8 cellular contexts compared by ENCODE assay signal in genomic region chr19:1847348-1847683, GRCh38. TPM values are rescaled to one million over a fixed set of nuclear protein-coding genes. Genes with fewer than 3 reads are reported as not detected.
DNase-seq lines count a peak whose midpoint lies in the region; ATAC-seq, FAIRE-seq and TF ChIP-seq lines count a peak whose summit lies in the region.

No MANE protein-coding gene starts in this region.

- peak overlapping the region; percentile 86 for H3K4me2 ChIP-seq in hepatocyte

- no peaks in the 10 kb centered on the region for H3K27me3 ChIP-seq in H7 (ENCODE audit: control insufficient read depth, insufficient read depth, low read length)
- H3K27me3 ChIP-seq in hepatocyte = no peaks in the 10 kb centered on the region
- H3K27me3 ChIP-seq in small intestine (ENCODE audit: control insufficient read depth in 2 of 2, insufficient read depth in 2 of 2, low read length in 2 of 2) = no peaks in the 10 kb centered on the region

- CTCF ChIA-PET in activated B cell treated with CpG ODN at 0.5 μM for 24 hours (lab: Charles Lee) = no interaction called here

- POLR2A ChIA-PET in activated B cell treated with CpG ODN at 0.5 μM for 24 hours (lab: Charles Lee) = no interaction called here

- H4K20me1 ChIP-seq in hepatocyte (ENCODE audit: insufficient read depth, poor library complexity, severe bottlenecking) = peaks cover 55% of the 10 kb centered on the region

- FAIRE-seq in small intestine (lab: Jason Lieb, UNC) = no peak

- H3K4me1 ChIP-seq in hepatocyte (ENCODE audit: insufficient read depth) (peaks cover 10% of the 10 kb centered on the region), small intestine (ENCODE audit: control insufficient read depth in 2 of 2, insufficient read depth in 1 of 2, low read depth in 1 of 2, low read length in 1 of 2) (peaks cover 4 to 6% of the 10 kb centered on the region in 2 donors)

- H2AFZ ChIP-seq in hepatocyte = no peak overlapping the region

- H3K36me3 Mint-ChIP-seq in activated B cell treated with CpG ODN at 0.5 μM for 24 hours (ENCODE audit: low read depth) = peaks cover 19% of the 10 kb centered on the region

- WGBS in hepatocyte (ENCODE audit: low lambda C conversion rate, missing lambda C conversion rate) = 14% methylated on average over 12 of the region's 12 CpGs
- 2 to 6% (median 3%) methylated on average over 12 of the region's 12 CpGs for WGBS in small intestine, 3 donors

- H3K27me3 Mint-ChIP-seq in activated B cell treated with CpG ODN at 0.5 μM for 24 hours = no peaks in the 10 kb centered on the region

- peaks cover 59% of the 10 kb centered on the region for H3K79me2 ChIP-seq in hepatocyte

- H3K4me3 ChIP-seq in H7 (ENCODE audit: insufficient read depth, low read depth, low read length) = peak overlapping the region; percentile 86
- peak overlapping the region; percentile 97 for H3K4me3 ChIP-seq in hepatocyte
- peak overlapping the region; percentile 86 to 95 for H3K4me3 ChIP-seq in small intestine (ENCODE audit: low read depth in 1 of 2, low read length in 2 of 2)

- TF ChIP-seq CTCF in activated B cell treated with CpG ODN at 0.5 μM for 24 hours (IDR thresholded peaks at IDR 0.05) (no peak), hepatocyte (IDR thresholded peaks at IDR 0.05; ENCODE audit: poor library complexity) (no peak)

- H3K9me2 ChIP-seq in hepatocyte (replicated peaks; ENCODE audit: insufficient read depth) = no peaks in the 10 kb centered on the region

- H3K27ac ChIP-seq in hepatocyte (peak overlapping the region; percentile 100), small intestine (ENCODE audit: low read depth in 1 of 2, low read length in 1 of 2) (peak overlapping the region in 1 of 2 donors; percentile 99)

- H3K36me3 ChIP-seq in H7 (replicated peaks; ENCODE audit: control insufficient read depth, insufficient read depth, low read length) = no peaks in the 10 kb centered on the region
- no peaks in the 10 kb centered on the region for H3K36me3 ChIP-seq in hepatocyte (replicated peaks; ENCODE audit: insufficient read depth, low read depth)
- no peaks in the 10 kb centered on the region for H3K36me3 ChIP-seq in small intestine (ENCODE audit: control insufficient read depth in 2 of 2, insufficient read depth in 2 of 2, low read length in 2 of 2)

- H3K27ac Mint-ChIP-seq in activated B cell treated with CpG ODN at 0.5 μM for 24 hours = peak overlapping the region; percentile 80

- peak overlapping the region; percentile 88 for H3K4me3 Mint-ChIP-seq in activated B cell treated with CpG ODN at 0.5 μM for 24 hours

- DNase-seq in H7 (no peak), activated B cell treated with CpG ODN at 0.5 μM for 24 hours (no peak), hepatocyte (ENCODE audit: low spot score) (no peak), small intestine (no peak), NCI-H1417 treated with DMSO at 0.1 percent for 48 hours (lab: John Stamatoyannopoulos, UW) (no peak), nucleus accumbens (lab: John Stamatoyannopoulos, UW) (no peak)

- H3K4me1 Mint-ChIP-seq in activated B cell treated with CpG ODN at 0.5 μM for 24 hours = peaks cover 67% of the 10 kb centered on the region

- H3K9me3 ChIP-seq in hepatocyte (ENCODE audit: low read depth) = no peaks in the 10 kb centered on the region
- no peaks in the 10 kb centered on the region for H3K9me3 ChIP-seq in small intestine (ENCODE audit: control insufficient read depth, low read depth)

- H3K9me3 Mint-ChIP-seq in activated B cell treated with CpG ODN at 0.5 μM for 24 hours = no peaks in the 10 kb centered on the region

- ATAC-seq in activated B cell treated with CpG ODN at 0.5 μM for 24 hours (ENCODE audit: low read depth) (no peak), GM21360 (IDR thresholded peaks at IDR 0.05; ENCODE audit: unreplicated experiment) (no peak), GM21717 (IDR thresholded peaks at IDR 0.05; ENCODE audit: unreplicated experiment) (no peak)

- intact Hi-C loops in activated B cell treated with CpG ODN at 0.5 μM for 24 hours (cut with micrococcal nuclease) = no loop called here

RNA-seq across cellular contexts. Expression of gene REXO1, which starts 1.0 kb away (rescaled TPM):
- total RNA-seq in H7 (2014; rRNA removed; shearing (Covaris generic)) = 19.8 and 21.9 TPM in 2 replicates
- total RNA-seq in activated B cell treated with CpG ODN at 0.5 μM for 24 hours = 56.3 and 69.6 TPM in 2 replicates
- total RNA-seq in hepatocyte = 13.2 and 13.4 TPM in 2 replicates
- polyA plus RNA-seq in hepatocyte = 22.8 and 26.2 TPM in 2 replicates
- 10 to 100 TPM; 18.4 to 31.8 (median 22.7) TPM for polyA plus RNA-seq in small intestine

RNA-seq across cellular contexts. Expression of gene KLF16, which starts 16.1 kb away (rescaled TPM):
- 20.5 and 21.2 TPM in 2 replicates for total RNA-seq in H7 (2014; rRNA removed; shearing (Covaris generic))
- total RNA-seq in activated B cell treated with CpG ODN at 0.5 μM for 24 hours = 21.5 and 25.2 TPM in 2 replicates
- 3.4 and 6.4 TPM in 2 replicates for total RNA-seq in hepatocyte
- 14.3 and 16.0 TPM in 2 replicates for polyA plus RNA-seq in hepatocyte
- 10 to 100 TPM in 2 of 3 donors, 1 to 10 TPM in 1; 7.8 to 14.6 (median 13.3) TPM for polyA plus RNA-seq in small intestine

RNA-seq across cellular contexts. Expression of gene ATP8B3, which starts 35.2 kb away (rescaled TPM):
- 5.8 and 7.4 TPM in 2 replicates for total RNA-seq in H7 (2014; rRNA removed; shearing (Covaris generic))
- 2.3 and 3.9 TPM in 2 replicates for total RNA-seq in activated B cell treated with CpG ODN at 0.5 μM for 24 hours
- total RNA-seq in hepatocyte = 1.4 and 1.7 TPM in 2 replicates
- polyA plus RNA-seq in hepatocyte = 2.4 and 3.1 TPM in 2 replicates
- under 1 TPM in 2 of 3 donors, not detected in 1; 0.45 to 0.52 TPM for polyA plus RNA-seq in small intestine

RNA-seq across cellular contexts. Expression of gene ABHD17A, which starts 38.0 kb away (rescaled TPM):
- total RNA-seq in H7 (2014; rRNA removed; shearing (Covaris generic)) = 87.0 and 134 TPM in 2 replicates
- total RNA-seq in activated B cell treated with CpG ODN at 0.5 μM for 24 hours = 57.4 and 64.3 TPM in 2 replicates
- total RNA-seq in hepatocyte = 62.5 and 77.5 TPM in 2 replicates
- 99.7 and 102 TPM in 2 replicates for polyA plus RNA-seq in hepatocyte
- 10 to 100 TPM; 52.6 to 79.6 (median 71.3) TPM for polyA plus RNA-seq in small intestine

RNA-seq across cellular contexts. Expression of gene ADAT3, which starts 57.9 kb away (rescaled TPM):
- total RNA-seq in H7 (2014; rRNA removed; shearing (Covaris generic)) = 10.0 and 12.7 TPM in 2 replicates
- total RNA-seq in activated B cell treated with CpG ODN at 0.5 μM for 24 hours = 8.5 and 14.1 TPM in 2 replicates
- 2.4 and 5.3 TPM in 2 replicates for total RNA-seq in hepatocyte
- polyA plus RNA-seq in hepatocyte = 11.0 and 11.6 TPM in 2 replicates
- polyA plus RNA-seq in small intestine = 10 to 100 TPM; 10.4 to 38.1 (median 35.8) TPM
